In the genomic region with DNA sequence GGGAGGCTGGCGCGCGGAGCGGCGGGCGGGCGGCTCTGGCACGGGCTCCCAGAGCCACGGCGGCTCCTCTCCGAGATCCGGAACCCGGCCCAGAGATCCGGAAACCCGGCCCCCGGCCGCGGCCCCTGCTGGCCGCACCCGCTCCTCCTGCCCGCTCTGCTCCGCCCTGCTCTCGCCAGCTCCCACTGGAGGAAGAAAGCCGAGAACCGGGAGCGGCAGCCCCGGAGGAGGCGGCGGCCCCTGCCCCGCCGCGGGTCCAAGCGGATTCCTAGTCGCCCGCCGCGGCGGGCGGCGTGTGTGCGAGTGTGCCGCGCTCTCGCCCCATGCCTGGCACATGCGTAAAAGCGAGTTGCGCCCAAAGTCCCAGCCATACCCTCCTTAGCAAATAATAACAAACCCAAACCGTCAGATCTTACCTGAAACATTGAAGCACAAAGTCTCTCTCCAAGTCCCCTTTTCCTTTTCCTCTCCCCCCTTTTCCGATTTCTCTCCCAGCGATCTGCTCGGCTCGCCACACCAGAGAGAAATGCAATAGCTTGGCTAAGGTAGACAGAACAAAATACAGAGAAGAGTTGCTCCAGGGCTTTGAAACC, we compare ENCODE assay signal across 8 cellular contexts.
DNase-seq lines count a peak whose midpoint lies in the region; ATAC-seq and TF ChIP-seq lines count a peak whose summit lies in the region.

No MANE protein-coding gene starts in this region.

- peaks cover 17% of the 10 kb centered on the region for H3K4me1 ChIP-seq in HEK293 (ENCODE audit: control insufficient read depth, insufficient read depth, low read length)

- peaks cover 66% of the 10 kb centered on the region for H3K27me3 Mint-ChIP-seq in activated CD4-positive, alpha-beta T cell treated with anti-CD3 and anti-CD28 coated beads for 36 hours
- peaks cover 53% of the 10 kb centered on the region for H3K27me3 Mint-ChIP-seq in activated CD4-positive, alpha-beta memory T cell treated with anti-CD3 and anti-CD28 coated beads for 36 hours
- H3K27me3 Mint-ChIP-seq in naive B cell = peaks cover 54 to 75% (median 58%) of the 10 kb centered on the region in 3 donors

- TF ChIP-seq CTCF in HEK293 (tag by site-specific recombination; IDR thresholded peaks at IDR 0.05) = peak; percentile 36; the same call in 1 of the 2 replicates

- H3K4me3 Mint-ChIP-seq in activated CD4-positive, alpha-beta T cell treated with anti-CD3 and anti-CD28 coated beads for 36 hours = peak overlapping the region; percentile 69
- H3K4me3 Mint-ChIP-seq in activated CD4-positive, alpha-beta memory T cell treated with anti-CD3 and anti-CD28 coated beads for 36 hours = peak overlapping the region; percentile 61
- H3K4me3 Mint-ChIP-seq in naive B cell = peak overlapping the region; percentile 51 to 90 (median 76)

- H3K9me3 Mint-ChIP-seq in activated CD4-positive, alpha-beta T cell treated with anti-CD3 and anti-CD28 coated beads for 36 hours (ENCODE audit: low read depth) = no peaks in the 10 kb centered on the region
- no peaks in the 10 kb centered on the region for H3K9me3 Mint-ChIP-seq in activated CD4-positive, alpha-beta memory T cell treated with anti-CD3 and anti-CD28 coated beads for 36 hours
- H3K9me3 Mint-ChIP-seq in naive B cell = peaks cover 0 to 5% (median 0%) of the 10 kb centered on the region in 7 donors

- no peaks in the 10 kb centered on the region for H3K36me3 ChIP-seq in HEK293 (ENCODE audit: control insufficient read depth in 2 of 2, insufficient read depth in 1 of 2, low read length in 2 of 2)

- ATAC-seq in activated CD4-positive, alpha-beta T cell treated with anti-CD3 and anti-CD28 coated beads for 36 hours = peak; percentile 16
- ATAC-seq in naive B cell (ENCODE audit: low read depth in 2 of 2) (no peak), HG02571 (IDR thresholded peaks at IDR 0.05; ENCODE audit: unreplicated experiment) (no peak)

- POLR2A ChIA-PET in activated CD4-positive, alpha-beta T cell treated with anti-CD3 and anti-CD28 coated beads for 36 hours (lab: Charles Lee) = no interaction called here
- POLR2A ChIA-PET in HEK293 (lab: Yijun Ruan, JAX) = interaction anchor here (0.6 to 2.2 kb wide), 5 partner anchors 19 to 135 kb away, joined by 3 to 13 read pairs (median 4); a partner anchor contains a TSS
- POLR2A ChIA-PET in activated CD4-positive, alpha-beta memory T cell treated with anti-CD3 and anti-CD28 coated beads for 36 hours (lab: Charles Lee) = no interaction called here

- CTCF ChIA-PET in activated CD4-positive, alpha-beta T cell treated with anti-CD3 and anti-CD28 coated beads for 36 hours (lab: Charles Lee) = interaction anchor here (0.7 to 0.9 kb wide), 2 partner anchors 10 to 181 kb away, joined by 3 to 4 read pairs; no protein-coding TSS in a partner anchor
- CTCF ChIA-PET in HEK293 (lab: Yijun Ruan, JAX) = interaction anchor here (0.6 to 1.2 kb wide), 6 partner anchors 8 to 1288 kb away, joined by 3 to 5 read pairs (median 3); no protein-coding TSS in a partner anchor
- CTCF ChIA-PET in activated CD4-positive, alpha-beta memory T cell treated with anti-CD3 and anti-CD28 coated beads for 36 hours (lab: Charles Lee) = no interaction called here

- H3K27ac Mint-ChIP-seq in activated CD4-positive, alpha-beta T cell treated with anti-CD3 and anti-CD28 coated beads for 36 hours = no peak overlapping the region
- no peak overlapping the region for H3K27ac Mint-ChIP-seq in activated CD4-positive, alpha-beta memory T cell treated with anti-CD3 and anti-CD28 coated beads for 36 hours
- H3K27ac Mint-ChIP-seq in naive B cell = no peak overlapping the region

- peaks cover 12% of the 10 kb centered on the region for H3K4me1 Mint-ChIP-seq in activated CD4-positive, alpha-beta T cell treated with anti-CD3 and anti-CD28 coated beads for 36 hours
- peaks cover 12% of the 10 kb centered on the region for H3K4me1 Mint-ChIP-seq in activated CD4-positive, alpha-beta memory T cell treated with anti-CD3 and anti-CD28 coated beads for 36 hours (ENCODE audit: low read depth)
- H3K4me1 Mint-ChIP-seq in naive B cell = peaks cover 9 to 11% (median 11%) of the 10 kb centered on the region in 3 donors

- peak overlapping the region; percentile 58 for H3K4me3 ChIP-seq in HEK293 (ENCODE audit: low read depth, low read length)

- peak; percentile 32 for DNase-seq in activated CD4-positive, alpha-beta T cell treated with anti-CD3 and anti-CD28 coated beads for 36 hours
- DNase-seq in activated CD4-positive, alpha-beta T cell treated with anti-CD3 and anti-CD28 coated beads, Interleukin-2, amount 50 U/mL, for 4 hours = no peak
- DNase-seq in NCI-H1930 (lab: John Stamatoyannopoulos, UW) (peak; percentile 28 to 79), fibroblast of the conjunctiva (ENCODE audit: low read depth) (peak; percentile 24), naive B cell (no peak)
- DNase-seq in activated CD4-positive, alpha-beta memory T cell treated with anti-CD3 and anti-CD28 coated beads for 36 hours = no peak

- H3K36me3 Mint-ChIP-seq in activated CD4-positive, alpha-beta T cell treated with anti-CD3 and anti-CD28 coated beads for 36 hours (ENCODE audit: low read depth) = no peaks in the 10 kb centered on the region
- H3K36me3 Mint-ChIP-seq in activated CD4-positive, alpha-beta memory T cell treated with anti-CD3 and anti-CD28 coated beads for 36 hours = no peaks in the 10 kb centered on the region
- H3K36me3 Mint-ChIP-seq in naive B cell = peaks cover 0 to 9% of the 10 kb centered on the region in 2 donors

- H3K9me3 ChIP-seq in HEK293 (ENCODE audit: control insufficient read depth, insufficient read depth, low read depth, low read length) = no peaks in the 10 kb centered on the region

- H3K27ac ChIP-seq in HEK293 (ENCODE audit: extremely low read depth, low read depth, low read length) = peak overlapping the region; percentile 65; the same call in 1 of the 2 replicates

- intact Hi-C loops in activated CD4-positive, alpha-beta T cell treated with anti-CD3 and anti-CD28 coated beads for 36 hours (cut with DNase I, micrococcal nuclease) = loop anchor here (2.0 to 10.0 kb wide), 3 partner anchors 105 to 552 kb away; a partner anchor contains a TSS
- intact Hi-C loops in activated CD4-positive, alpha-beta memory T cell treated with anti-CD3 and anti-CD28 coated beads for 36 hours (cut with micrococcal nuclease) = loop anchor here (5.0 to 10.0 kb wide), 2 partner anchors 105 to 352 kb away; no protein-coding TSS in a partner anchor

TF ChIP-seq in HEK293, 187 proteins besides CTCF, POLR2A, EP300 and RAD21 (continues in another document):
- TF ChIP-seq ZNF624 (tag by site-specific recombination; IDR thresholded peaks at IDR 0.05) (no peak), ZNF341 (tag by site-specific recombination; IDR thresholded peaks at IDR 0.05; ENCODE audit: low read depth) (peak; percentile 53), ZBTB21 (tag by site-specific recombination; IDR thresholded peaks at IDR 0.05) (no peak), SP2 (tag by site-specific recombination; IDR thresholded peaks at IDR 0.05) (peak; percentile 28), ZXDB (tag by site-specific recombination; IDR thresholded peaks at IDR 0.05) (peak; percentile 78), ZNF138 (tag by site-specific recombination; IDR thresholded peaks at IDR 0.05; ENCODE audit: borderline replicate concordance) (no peak)
- TF ChIP-seq, protein P1, sequence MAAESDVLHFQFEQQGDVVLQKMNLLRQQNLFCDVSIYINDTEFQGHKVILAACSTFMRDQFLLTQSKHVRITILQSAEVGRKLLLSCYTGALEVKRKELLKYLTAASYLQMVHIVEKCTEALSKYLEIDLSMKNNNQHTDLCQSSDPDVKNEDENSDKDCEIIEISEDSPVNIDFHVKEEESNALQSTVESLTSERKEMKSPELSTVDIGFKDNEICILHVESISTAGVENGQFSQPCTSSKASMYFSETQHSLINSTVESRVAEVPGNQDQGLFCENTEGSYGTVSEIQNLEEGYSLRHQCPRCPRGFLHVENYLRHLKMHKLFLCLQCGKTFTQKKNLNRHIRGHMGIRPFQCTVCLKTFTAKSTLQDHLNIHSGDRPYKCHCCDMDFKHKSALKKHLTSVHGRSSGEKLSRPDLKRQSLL (tag by site-specific recombination; IDR thresholded peaks at IDR 0.05) = no peak
- TF ChIP-seq, protein P2, sequence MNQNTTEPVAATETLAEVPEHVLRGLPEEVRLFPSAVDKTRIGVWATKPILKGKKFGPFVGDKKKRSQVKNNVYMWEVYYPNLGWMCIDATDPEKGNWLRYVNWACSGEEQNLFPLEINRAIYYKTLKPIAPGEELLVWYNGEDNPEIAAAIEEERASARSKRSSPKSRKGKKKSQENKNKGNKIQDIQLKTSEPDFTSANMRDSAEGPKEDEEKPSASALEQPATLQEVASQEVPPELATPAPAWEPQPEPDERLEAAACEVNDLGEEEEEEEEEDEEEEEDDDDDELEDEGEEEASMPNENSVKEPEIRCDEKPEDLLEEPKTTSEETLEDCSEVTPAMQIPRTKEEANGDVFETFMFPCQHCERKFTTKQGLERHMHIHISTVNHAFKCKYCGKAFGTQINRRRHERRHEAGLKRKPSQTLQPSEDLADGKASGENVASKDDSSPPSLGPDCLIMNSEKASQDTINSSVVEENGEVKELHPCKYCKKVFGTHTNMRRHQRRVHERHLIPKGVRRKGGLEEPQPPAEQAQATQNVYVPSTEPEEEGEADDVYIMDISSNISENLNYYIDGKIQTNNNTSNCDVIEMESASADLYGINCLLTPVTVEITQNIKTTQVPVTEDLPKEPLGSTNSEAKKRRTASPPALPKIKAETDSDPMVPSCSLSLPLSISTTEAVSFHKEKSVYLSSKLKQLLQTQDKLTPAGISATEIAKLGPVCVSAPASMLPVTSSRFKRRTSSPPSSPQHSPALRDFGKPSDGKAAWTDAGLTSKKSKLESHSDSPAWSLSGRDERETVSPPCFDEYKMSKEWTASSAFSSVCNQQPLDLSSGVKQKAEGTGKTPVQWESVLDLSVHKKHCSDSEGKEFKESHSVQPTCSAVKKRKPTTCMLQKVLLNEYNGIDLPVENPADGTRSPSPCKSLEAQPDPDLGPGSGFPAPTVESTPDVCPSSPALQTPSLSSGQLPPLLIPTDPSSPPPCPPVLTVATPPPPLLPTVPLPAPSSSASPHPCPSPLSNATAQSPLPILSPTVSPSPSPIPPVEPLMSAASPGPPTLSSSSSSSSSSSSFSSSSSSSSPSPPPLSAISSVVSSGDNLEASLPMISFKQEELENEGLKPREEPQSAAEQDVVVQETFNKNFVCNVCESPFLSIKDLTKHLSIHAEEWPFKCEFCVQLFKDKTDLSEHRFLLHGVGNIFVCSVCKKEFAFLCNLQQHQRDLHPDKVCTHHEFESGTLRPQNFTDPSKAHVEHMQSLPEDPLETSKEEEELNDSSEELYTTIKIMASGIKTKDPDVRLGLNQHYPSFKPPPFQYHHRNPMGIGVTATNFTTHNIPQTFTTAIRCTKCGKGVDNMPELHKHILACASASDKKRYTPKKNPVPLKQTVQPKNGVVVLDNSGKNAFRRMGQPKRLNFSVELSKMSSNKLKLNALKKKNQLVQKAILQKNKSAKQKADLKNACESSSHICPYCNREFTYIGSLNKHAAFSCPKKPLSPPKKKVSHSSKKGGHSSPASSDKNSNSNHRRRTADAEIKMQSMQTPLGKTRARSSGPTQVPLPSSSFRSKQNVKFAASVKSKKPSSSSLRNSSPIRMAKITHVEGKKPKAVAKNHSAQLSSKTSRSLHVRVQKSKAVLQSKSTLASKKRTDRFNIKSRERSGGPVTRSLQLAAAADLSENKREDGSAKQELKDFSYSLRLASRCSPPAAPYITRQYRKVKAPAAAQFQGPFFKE (tag by site-specific recombination; IDR thresholded peaks at IDR 0.05; ENCODE audit: borderline replicate concordance) = no peak

Comparison
In these comparisons a context has a peak if more than half of its experiments do, and no peak if none do; other contexts are left out.
1. DNase-seq: peak in activated CD4-positive, alpha-beta T cell treated with anti-CD3 and anti-CD28 coated beads for 36 hours (single experiment), NCI-H1930 (2 of 2) and fibroblast of the conjunctiva (single experiment); none in activated CD4-positive, alpha-beta T cell treated with anti-CD3 and anti-CD28 coated beads, Interleukin-2, amount 50 U/mL, for 4 hours (0 of 2), activated CD4-positive, alpha-beta memory T cell treated with anti-CD3 and anti-CD28 coated beads for 36 hours (single experiment) and naive B cell (single experiment).
2. Peak in every context shown above with its lines, with median percentiles within 50 percentile points of each other: H3K4me3 Mint-ChIP-seq.